ENCODE assay signal across 1 cellular context in genomic region chr16:2267913-2268666, GRCh38.
TF ChIP-seq lines count a peak whose summit lies in the region.

Gene RNPS1 (minus strand): TSS chr16:2268126. CDS start chr16:2264643, 3,483 bp downstream.

TF ChIP-seq in HepG2, 621 proteins besides CTCF, POLR2A, EP300 and RAD21 (continued from another document and continues in another):
- no peak for TF ChIP-seq ZBTB33 (CRISPR knock-in tag; IDR thresholded peaks at IDR 0.05)
- TF ChIP-seq HNRNPUL1 (IDR thresholded peaks at IDR 0.05; ENCODE audit: low read depth, low read length): 0 out of 2 replicates have a peak, but pooled peaks have one; percentile 18
- no peak for TF ChIP-seq ZNF614 (CRISPR knock-in tag; IDR thresholded peaks at IDR 0.05; ENCODE audit: borderline replicate concordance)
- TF ChIP-seq ZNF550 (CRISPR knock-in tag; IDR thresholded peaks at IDR 0.05; ENCODE audit: borderline replicate concordance): 0 out of 2 replicates have a peak, but pooled peaks have one; percentile 90
- peak; percentile 33; the same call in 1 of the 2 replicates for TF ChIP-seq TGIF2 (CRISPR knock-in tag; IDR thresholded peaks at IDR 0.05)
- TF ChIP-seq ASH2L (IDR thresholded peaks at IDR 0.05; ENCODE audit: insufficient read length, low read depth, low read length): peak; percentile 86
- TF ChIP-seq ELK4 (CRISPR knock-in tag; IDR thresholded peaks at IDR 0.05; ENCODE audit: borderline replicate concordance): 0 out of 2 replicates have a peak, but pooled peaks have one; percentile 32
- no peak; the same call in 1 of the 2 replicates for TF ChIP-seq LCORL (IDR thresholded peaks at IDR 0.05)
- peak; percentile 87 for TF ChIP-seq LCORL (CRISPR knock-in tag; IDR thresholded peaks at IDR 0.05)
- TF ChIP-seq CHD4 (IDR thresholded peaks at IDR 0.05; ENCODE audit: borderline replicate concordance, low read length): 0 out of 2 replicates have a peak, but pooled peaks have one; percentile 42
- TF ChIP-seq GATA4 (IDR thresholded peaks at IDR 0.05; ENCODE audit: borderline replicate concordance, low read depth): peak; percentile 17; the same call in 1 of the 2 replicates
- peak; percentile 92; the same call in 1 of the 2 replicates for TF ChIP-seq ZNF567 (CRISPR knock-in tag; IDR thresholded peaks at IDR 0.05; ENCODE audit: borderline replicate concordance)
- TF ChIP-seq YEATS2 (CRISPR knock-in tag; IDR thresholded peaks at IDR 0.05; ENCODE audit: borderline replicate concordance): peak; percentile 100
- TF ChIP-seq ZFP36 (IDR thresholded peaks at IDR 0.05; ENCODE audit: borderline replicate concordance, low read depth, low read length, partially characterized antibody): no peak
- TF ChIP-seq ZNF414 (CRISPR knock-in tag; IDR thresholded peaks at IDR 0.05): peak; percentile 98
- TF ChIP-seq ZNF776 (CRISPR knock-in tag; IDR thresholded peaks at IDR 0.05): peak; percentile 80
- TF ChIP-seq ZNF761 (CRISPR knock-in tag; conservative IDR thresholded peaks at IDR 0.05): peak; percentile 86
- peak; percentile 95; the same call in 1 of the 2 replicates for TF ChIP-seq FOXO4 (CRISPR knock-in tag; conservative IDR thresholded peaks at IDR 0.05)
- peak; percentile 94 for TF ChIP-seq ZNF446 (CRISPR knock-in tag; IDR thresholded peaks at IDR 0.05)
- no peak for TF ChIP-seq SP140L (CRISPR knock-in tag; IDR thresholded peaks at IDR 0.05; ENCODE audit: borderline replicate concordance)
- no peak for TF ChIP-seq AHDC1 (CRISPR knock-in tag; IDR thresholded peaks at IDR 0.05; ENCODE audit: borderline replicate concordance)
- TF ChIP-seq PAF1 (CRISPR knock-in tag; IDR thresholded peaks at IDR 0.05): no peak
- TF ChIP-seq GTF3A (CRISPR knock-in tag; conservative IDR thresholded peaks at IDR 0.05): peak; percentile 77
- TF ChIP-seq ZSCAN25 (CRISPR knock-in tag; IDR thresholded peaks at IDR 0.05): no peak
- TF ChIP-seq ZNF629 (CRISPR knock-in tag; conservative IDR thresholded peaks at IDR 0.05): peak; percentile 25
- TF ChIP-seq ZNF350 (CRISPR knock-in tag; IDR thresholded peaks at IDR 0.05; ENCODE audit: borderline replicate concordance, low read depth): peak; percentile 70
- no peak; the same call in 1 of the 2 replicates for TF ChIP-seq ZNF281 (CRISPR knock-in tag; IDR thresholded peaks at IDR 0.05; ENCODE audit: borderline replicate concordance)
- peak; percentile 76 for TF ChIP-seq ZFP90 (CRISPR knock-in tag; IDR thresholded peaks at IDR 0.05; ENCODE audit: borderline replicate concordance)
- TF ChIP-seq NFKBIZ (CRISPR knock-in tag; IDR thresholded peaks at IDR 0.05): peak; percentile 65
- peak; percentile 98 for TF ChIP-seq NR2C2 (CRISPR knock-in tag; IDR thresholded peaks at IDR 0.05; ENCODE audit: borderline replicate concordance)
- TF ChIP-seq ZSCAN12 (CRISPR knock-in tag; IDR thresholded peaks at IDR 0.05): 0 out of 2 replicates have a peak, but pooled peaks have one; percentile 8
- no peak for TF ChIP-seq SIX4 (CRISPR knock-in tag; IDR thresholded peaks at IDR 0.05)
- TF ChIP-seq E2F2 (CRISPR knock-in tag; IDR thresholded peaks at IDR 0.05; ENCODE audit: borderline replicate concordance): peak; percentile 62; the same call in 1 of the 2 replicates
- TF ChIP-seq RFX5 (IDR thresholded peaks at IDR 0.05; ENCODE audit: low read depth, low read length): no peak
- TF ChIP-seq THYN1 (CRISPR knock-in tag; IDR thresholded peaks at IDR 0.05; ENCODE audit: borderline replicate concordance, low read depth): no peak
- no peak for TF ChIP-seq ZFYVE20 (CRISPR knock-in tag; IDR thresholded peaks at IDR 0.05; ENCODE audit: borderline replicate concordance, low read depth)
- TF ChIP-seq RARG (CRISPR knock-in tag; IDR thresholded peaks at IDR 0.05; ENCODE audit: low read depth): peak; percentile 84; the same call in 1 of the 2 replicates
- TF ChIP-seq ZNF775 (CRISPR knock-in tag; IDR thresholded peaks at IDR 0.05; ENCODE audit: borderline replicate concordance): no peak
- TF ChIP-seq MTF2 (CRISPR knock-in tag; IDR thresholded peaks at IDR 0.05; ENCODE audit: borderline replicate concordance): peak; percentile 95
- TF ChIP-seq IRX3 (CRISPR knock-in tag; IDR thresholded peaks at IDR 0.05; ENCODE audit: borderline replicate concordance, low read depth): peak; percentile 49; the same call in 1 of the 2 replicates
- TF ChIP-seq ZNF263 (CRISPR knock-in tag; IDR thresholded peaks at IDR 0.05): no peak; the same call in 1 of the 2 replicates
- TF ChIP-seq ZBTB46 (CRISPR knock-in tag; IDR thresholded peaks at IDR 0.05; ENCODE audit: borderline replicate concordance): peak; percentile 79; the same call in 1 of the 2 replicates
- peak; percentile 75 for TF ChIP-seq MEIS1 (CRISPR knock-in tag; IDR thresholded peaks at IDR 0.05; ENCODE audit: borderline replicate concordance)
- no peak for TF ChIP-seq ETV6 (CRISPR knock-in tag; conservative IDR thresholded peaks at IDR 0.05)
- no peak for TF ChIP-seq CBX5 (CRISPR knock-in tag; IDR thresholded peaks at IDR 0.05; ENCODE audit: borderline replicate concordance)
- 0 out of 4 replicates have a peak, but pooled peaks of 1 of the 2 experiments have one; percentile 54 for TF ChIP-seq ATF4 (CRISPR knock-in tag; IDR thresholded peaks at IDR 0.05)
